ENCODE assay signal across 29 cellular contexts in genomic region chr9:17230646-17231045, GRCh38.
"Had no signal": no experiment of that assay in that cellular context is flagged by ENCODE, and none has a peak within 500 bp of the region (broad histone marks: within the 10 kb centered on the region; RNA-seq: fewer than 3 reads in every experiment).

No MANE protein-coding gene starts in this region.

- H3K4me3 Mint-ChIP-seq: activated CD4-positive, alpha-beta memory T cell treated with anti-CD3 and anti-CD28 coated beads, Interleukin-2, amount 10 ng/mL, durations not matched to agents 7 days and 5 days; activated CD4-positive, alpha-beta T cell treated with anti-CD3 and anti-CD28 coated beads, Interleukin-2, amount 10 ng/mL, durations not matched to agents 7 days and 5 days; activated T-cell treated with anti-CD3 and anti-CD28 coated beads, Interleukin-2, amount 50 U/mL, for 4 hours; activated T-helper 17 cell treated with anti-CD3 and anti-CD28 coated beads, Interleukin-2, amount 50 U/mL, for 72 hours; immature natural killer cell; natural killer cell treated with Interleukin-12 subunit alpha and Interleukin-12 subunit beta and Interleukin-15 and Interleukin-18, amount 100 ng/mL, for 72 hours; stimulated activated memory B cell treated with anti-CD40 and anti-IgM and Interleukin-4, amounts not matched to agents 10 μg/mL and 1 μg/mL and 100 μg/mL, for 72 hours; stimulated activated naive CD8-positive, alpha-beta T cell treated with anti-CD3 and anti-CD28 coated beads, Interleukin-15, amount 100 ng/mL, for 72 hours; type B pancreatic cell had no signal

- H3K9me3 Mint-ChIP-seq: activated T-helper 17 cell treated with anti-CD3 and anti-CD28 coated beads, Interleukin-2, amount 50 U/mL, for 72 hours; type B pancreatic cell had no signal

- H3K4me1 ChIP-seq: breast epithelium, left lung, uterus had no signal

- H3K27me3 ChIP-seq: breast epithelium, heart right ventricle, left lung, neutrophil, uterus had no signal

- ATAC-seq: activated T-cell treated with anti-CD3 and anti-CD28 coated beads, Interleukin-2, amount 50 U/mL, for 4 hours; activated T-helper 17 cell treated with anti-CD3 and anti-CD28 coated beads, Interleukin-2, amount 50 U/mL, for 72 hours; esophagus mucosa; heart right ventricle; left lung; natural killer cell treated with Interleukin-12 subunit alpha and Interleukin-12 subunit beta and Interleukin-15 and Interleukin-18, amount 100 ng/mL, for 72 hours; sciatic nerve; stimulated activated memory B cell treated with anti-CD40 and anti-IgM and Interleukin-4, amounts not matched to agents 10 μg/mL and 1 μg/mL and 100 μg/mL, for 72 hours; stimulated activated naive CD8-positive, alpha-beta T cell treated with anti-CD3 and anti-CD28 coated beads, Interleukin-15, amount 100 ng/mL, for 72 hours had no signal

- H3K36me3 Mint-ChIP-seq: natural killer cell treated with Interleukin-12 subunit alpha and Interleukin-12 subunit beta and Interleukin-15 and Interleukin-18, amount 100 ng/mL, for 72 hours; stimulated activated memory B cell treated with anti-CD40 and anti-IgM and Interleukin-4, amounts not matched to agents 10 μg/mL and 1 μg/mL and 100 μg/mL, for 72 hours had no signal

- DNase-seq: activated CD4-positive, alpha-beta memory T cell treated with anti-CD3 and anti-CD28 coated beads, Interleukin-2, amount 10 ng/mL, durations not matched to agents 7 days and 5 days; activated CD4-positive, alpha-beta T cell treated with anti-CD3 and anti-CD28 coated beads for 1 hour; activated CD4-positive, alpha-beta T cell treated with anti-CD3 and anti-CD28 coated beads, Interleukin-2, amount 10 ng/mL, durations not matched to agents 7 days and 5 days; activated CD8-positive, alpha-beta memory T cell treated with anti-CD3 and anti-CD28 coated beads, Interleukin-2, amount 50 U/mL, for 48 hours; activated gamma-delta T cell treated with Interleukin-2 at 50 U/mL for 16 hours; activated naive CD4-positive, alpha-beta T cell treated with anti-CD3 and anti-CD28 coated beads, Interleukin-2, amount 50 U/mL, for 16 hours; activated T-cell treated with anti-CD3 and anti-CD28 coated beads, Interleukin-2, amount 50 U/mL, for 4 hours; amniotic stem cell; central memory CD4-positive, alpha-beta T cell; foreskin fibroblast; heart right ventricle; left lung; stimulated activated CD4-positive, alpha-beta T cell treated with anti-CD3 and anti-CD28 coated beads, Interleukin-4, amount 100 ng/mL, for 24 hours; stimulated activated CD8-positive, alpha-beta memory T cell treated with anti-CD3 and anti-CD28 coated beads, Interleukin-4, amount 100 ng/mL, for 48 hours; stimulated activated naive CD8-positive, alpha-beta T cell treated with anti-CD3 and anti-CD28 coated beads, Interleukin-15, amount 100 ng/mL, for 72 hours; substantia nigra; T-helper 2 cell; uterus had no signal

- H3K4me3 ChIP-seq: breast epithelium, heart right ventricle, left lung, lung, skin epidermis, uterus had no signal

- H3K4me1 Mint-ChIP-seq: activated CD4-positive, alpha-beta memory T cell treated with anti-CD3 and anti-CD28 coated beads, Interleukin-2, amount 10 ng/mL, durations not matched to agents 7 days and 5 days; activated CD4-positive, alpha-beta T cell treated with anti-CD3 and anti-CD28 coated beads, Interleukin-2, amount 10 ng/mL, durations not matched to agents 7 days and 5 days; activated T-helper 17 cell treated with anti-CD3 and anti-CD28 coated beads, Interleukin-2, amount 50 U/mL, for 72 hours; stimulated activated memory B cell treated with anti-CD40 and anti-IgM and Interleukin-4, amounts not matched to agents 10 μg/mL and 1 μg/mL and 100 μg/mL, for 72 hours; stimulated activated naive CD8-positive, alpha-beta T cell treated with anti-CD3 and anti-CD28 coated beads, Interleukin-15, amount 100 ng/mL, for 72 hours had no signal

- H3K27ac ChIP-seq: breast epithelium, heart right ventricle, left lung, neutrophil, skin epidermis, uterus had no signal

- H3K27ac Mint-ChIP-seq: activated CD4-positive, alpha-beta memory T cell treated with anti-CD3 and anti-CD28 coated beads, Interleukin-2, amount 10 ng/mL, durations not matched to agents 7 days and 5 days; activated CD4-positive, alpha-beta T cell treated with anti-CD3 and anti-CD28 coated beads, Interleukin-2, amount 10 ng/mL, durations not matched to agents 7 days and 5 days; activated T-helper 17 cell treated with anti-CD3 and anti-CD28 coated beads, Interleukin-2, amount 50 U/mL, for 72 hours; immature natural killer cell; natural killer cell treated with Interleukin-12 subunit alpha and Interleukin-12 subunit beta and Interleukin-15 and Interleukin-18, amount 100 ng/mL, for 72 hours; stimulated activated memory B cell treated with anti-CD40 and anti-IgM and Interleukin-4, amounts not matched to agents 10 μg/mL and 1 μg/mL and 100 μg/mL, for 72 hours; stimulated activated naive CD8-positive, alpha-beta T cell treated with anti-CD3 and anti-CD28 coated beads, Interleukin-15, amount 100 ng/mL, for 72 hours; type B pancreatic cell had no signal

- H3K27me3 Mint-ChIP-seq: activated CD4-positive, alpha-beta memory T cell treated with anti-CD3 and anti-CD28 coated beads, Interleukin-2, amount 10 ng/mL, durations not matched to agents 7 days and 5 days; activated CD4-positive, alpha-beta T cell treated with anti-CD3 and anti-CD28 coated beads, Interleukin-2, amount 10 ng/mL, durations not matched to agents 7 days and 5 days; activated T-helper 17 cell treated with anti-CD3 and anti-CD28 coated beads, Interleukin-2, amount 50 U/mL, for 72 hours; natural killer cell treated with Interleukin-12 subunit alpha and Interleukin-12 subunit beta and Interleukin-15 and Interleukin-18, amount 100 ng/mL, for 72 hours; stimulated activated memory B cell treated with anti-CD40 and anti-IgM and Interleukin-4, amounts not matched to agents 10 μg/mL and 1 μg/mL and 100 μg/mL, for 72 hours; stimulated activated naive CD8-positive, alpha-beta T cell treated with anti-CD3 and anti-CD28 coated beads, Interleukin-15, amount 100 ng/mL, for 72 hours; type B pancreatic cell had no signal

- H3K36me3 ChIP-seq: breast epithelium, uterus had no signal

- H3K9me3 ChIP-seq: breast epithelium, heart right ventricle, left lung, neutrophil, uterus had no signal
